ENCODE assay signal across 8 cellular contexts in the genomic region with DNA sequence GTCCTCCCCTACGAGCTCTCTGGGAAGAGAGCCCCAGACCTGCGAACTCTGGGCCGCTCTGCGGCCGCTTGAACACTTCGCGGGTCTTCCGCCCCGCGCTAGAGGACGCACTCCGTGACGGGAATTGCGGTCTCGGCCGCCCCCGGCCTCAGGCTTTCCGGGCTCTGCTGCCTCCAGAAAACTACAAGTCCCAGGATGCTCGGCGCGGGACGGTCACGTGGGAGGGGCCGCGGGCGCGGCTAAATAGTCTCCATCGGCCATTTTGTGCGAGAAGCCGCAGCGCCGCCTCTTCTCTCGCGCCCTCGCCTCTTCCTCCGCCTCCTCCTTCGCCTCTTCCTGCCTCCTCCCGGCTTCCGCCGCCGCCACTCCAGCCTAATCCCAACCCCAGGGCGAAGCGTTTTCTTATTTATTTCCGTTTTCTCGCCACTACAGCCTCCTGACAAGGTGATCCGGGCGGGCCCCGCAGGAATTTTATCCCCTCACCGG. TPM values are rescaled to one million over a fixed set of nuclear protein-coding genes. Genes with fewer than 3 reads are reported as not detected.
DNase-seq lines count a peak whose midpoint lies in the region; ATAC-seq and TF ChIP-seq lines count a peak whose summit lies in the region.

EIF1B (plus strand) TSS at position 269 of the 486 bp plus-strand sequence. CDS start 235 bp downstream, outside the sequence.

- peak within 1 kb of the TSS; percentile 70 to 100 (median 90) for H3K4me3 ChIP-seq in mammary epithelial cell (replicated peaks in 1 of 3; ENCODE audit: insufficient read depth in 1 of 3, low read depth in 2 of 3, low read length in 3 of 3)

- BruUV-seq in mammary epithelial cell (replicated peaks; lab: Mats Ljungman, UMichigan): no TSS peak

- TF ChIP-seq CTCF in VCaP (conservative IDR thresholded peaks at IDR 0.05): peak; percentile 94
- peak; percentile 55 to 93 for TF ChIP-seq CTCF in mammary epithelial cell (conservative IDR thresholded peaks at IDR 0.05 in 1 of 2, IDR thresholded peaks at IDR 0.05 in 1 of 2; ENCODE audit: extremely low read depth in 1 of 2, insufficient read depth in 1 of 2, low read depth in 1 of 2, low read length in 2 of 2)

- H2AFZ ChIP-seq in mammary epithelial cell (ENCODE audit: low read depth, low read length): peak within 1 kb of the TSS; percentile 94

- no peaks in the 10 kb centered on the region for H3K27me3 ChIP-seq in mammary epithelial cell (ENCODE audit: insufficient read depth, low read length)

- dilution Hi-C loops in mammary epithelial cell (cut with HindIII; ENCODE audit: low sequenced_read_pairs): loop anchor here (25.0 kb wide), 1 partner anchor 97 kb away; no protein-coding TSS in a partner anchor

- WGBS in mammary epithelial cell (ENCODE audit: low coverage, missing lambda C conversion rate): 2% methylated on average over 19 of the region's 49 CpGs

- peaks cover 7% of the 10 kb centered on the region for H3K4me1 ChIP-seq in mammary epithelial cell (ENCODE audit: insufficient read depth, low read length)

- H3K9ac ChIP-seq in mammary epithelial cell (ENCODE audit: insufficient read depth, low read length): peak within 1 kb of the TSS; percentile 88

- ATAC-seq in GM18867 (IDR thresholded peaks at IDR 0.05; ENCODE audit: unreplicated experiment) (peak; percentile 95), HG03108 (IDR thresholded peaks at IDR 0.05; ENCODE audit: unreplicated experiment) (peak; percentile 89)

- no peaks in the 10 kb centered on the region for H4K20me1 ChIP-seq in mammary epithelial cell (ENCODE audit: insufficient read depth, low read length)

- H3K27ac ChIP-seq in VCaP (peak within 1 kb of the TSS; percentile 91), mammary epithelial cell (ENCODE audit: insufficient read depth, low read depth, low read length) (peak within 1 kb of the TSS; percentile 85)

- H3K36me3 ChIP-seq in mammary epithelial cell (ENCODE audit: insufficient read depth, low read length): peaks cover 5% of the 10 kb centered on the region

- H3K4me2 ChIP-seq in mammary epithelial cell (ENCODE audit: insufficient read depth, low read depth, low read length): peak within 1 kb of the TSS; percentile 77

- intact Hi-C loops in mammary epithelial cell (cut with micrococcal nuclease): loop anchor here (1.0 to 2.0 kb wide), 2 partner anchors 51 to 117 kb away; no protein-coding TSS in a partner anchor

- CTCF ChIA-PET in mammary epithelial cell (lab: Charles Lee; ENCODE audit: low non-redundant PET): interaction anchor here (0.5 to 0.8 kb wide), 2 partner anchors 144 to 254 kb away, joined by 3 to 5 read pairs; no protein-coding TSS in a partner anchor

- in situ Hi-C loops in ACHN (cut with HindIII; ENCODE audit: low pct_ligation_motif_present, low pct_unique_long_range_greater_than_20kb, low sequenced_read_pairs) (loop anchor here (25.0 kb wide), 1 partner anchor 122 kb away; no protein-coding TSS in a partner anchor), mammary epithelial cell (cut with MboI; ENCODE audit: low sequenced_read_pairs in 2 of 2) (no loop called here)

- H3K79me2 ChIP-seq in mammary epithelial cell (ENCODE audit: insufficient read depth, low read length): peaks cover 22% of the 10 kb centered on the region

- no peaks in the 10 kb centered on the region for H3K9me3 ChIP-seq in mammary epithelial cell (replicated peaks; ENCODE audit: insufficient read depth, low read length)

- DNase-seq in ACHN (peak; percentile 96), NCI-H2196 (lab: John Stamatoyannopoulos, UW; ENCODE audit: unreplicated experiment) (peak; percentile 89), mammary epithelial cell (peak; percentile 96), iPS-NIHi11 (ENCODE audit: low spot score) (peak; percentile 95), smooth muscle cell of the brain vasculature (ENCODE audit: low read depth, low spot score) (peak; percentile 97)

RNA-seq across cellular contexts. Expression of gene EIF1B, which starts in this region (rescaled TPM):
- 10 to 100 TPM; 11.5 to 43.0 TPM for total RNA-seq in mammary epithelial cell
- polyA plus RNA-seq in mammary epithelial cell: 13.1 TPM
- polyA minus RNA-seq in mammary epithelial cell: 7.9 TPM

Comparison
In these comparisons a context has a peak if more than half of its experiments do, and no peak if none do; other contexts are left out.
1. Peak in every context shown above with its lines: DNase-seq, ATAC-seq, H3K4me3 ChIP-seq and H3K27ac ChIP-seq.